ENCODE assay signal across 8 cellular contexts in genomic region chr12:4270016-4270669, GRCh38. TPM values are rescaled to one million over a fixed set of nuclear protein-coding genes. Genes with fewer than 3 reads are reported as not detected.
DNase-seq lines count a peak whose midpoint lies in the region; ATAC-seq and TF ChIP-seq lines count a peak whose summit lies in the region.

No MANE protein-coding gene starts in this region.

- H3K9me3 ChIP-seq in heart left ventricle (no peaks in the 10 kb centered on the region), vagina (no peaks in the 10 kb centered on the region)

- H3K4me1 ChIP-seq in heart left ventricle = peaks cover 0 to 52% (median 32%) of the 10 kb centered on the region in 12 donors
- H3K4me1 ChIP-seq in vagina = peaks cover 33% of the 10 kb centered on the region

- ATAC-seq in heart left ventricle (no peak), Right ventricle myocardium superior (ENCODE audit: poor library complexity) (no peak)
- no peak for ATAC-seq in natural killer cell treated with Interleukin-12 subunit alpha and Interleukin-12 subunit beta and Interleukin-15 and Interleukin-18, amount 100 ng/mL, for 72 hours

- TF ChIP-seq CTCF in heart left ventricle (IDR thresholded peaks at IDR 0.05) (no peak), choroid plexus epithelial cell (conservative IDR thresholded peaks at IDR 0.05; ENCODE audit: low read depth, low read length) (no peak), vagina (IDR thresholded peaks at IDR 0.05) (no peak)

- H3K4me3 Mint-ChIP-seq in natural killer cell treated with Interleukin-12 subunit alpha and Interleukin-12 subunit beta and Interleukin-15 and Interleukin-18, amount 100 ng/mL, for 72 hours = peak overlapping the region; percentile 99

- peaks cover 5% of the 10 kb centered on the region for H3K36me3 Mint-ChIP-seq in natural killer cell treated with Interleukin-12 subunit alpha and Interleukin-12 subunit beta and Interleukin-15 and Interleukin-18, amount 100 ng/mL, for 72 hours

- peaks cover 30 to 31% of the 10 kb centered on the region in 2 donors for H3K4me1 Mint-ChIP-seq in natural killer cell treated with Interleukin-12 subunit alpha and Interleukin-12 subunit beta and Interleukin-15 and Interleukin-18, amount 100 ng/mL, for 72 hours (ENCODE audit: low read depth in 2 of 2)

- H3K36me3 ChIP-seq in heart left ventricle (no peaks in the 10 kb centered on the region), vagina (no peaks in the 10 kb centered on the region)

- intact Hi-C loops in heart left ventricle (cut with DNase I) (loop anchor here in 3 of 10 donors (5.0 to 10.0 kb wide), 2 partner anchors 235 to 398 kb away; partner anchors contain the start of gene PARP11 (in 1 of the 3)), Right ventricle myocardium superior (cut with DNase I) (loop anchor here (10.0 kb wide), 2 partner anchors 165 to 235 kb away; no protein-coding TSS in a partner anchor), vagina (cut with DNase I) (no loop called here)

- peaks cover 2 to 6% of the 10 kb centered on the region in 2 donors for H3K27me3 Mint-ChIP-seq in natural killer cell treated with Interleukin-12 subunit alpha and Interleukin-12 subunit beta and Interleukin-15 and Interleukin-18, amount 100 ng/mL, for 72 hours

- peak overlapping the region; percentile 93 to 94 for H3K27ac Mint-ChIP-seq in natural killer cell treated with Interleukin-12 subunit alpha and Interleukin-12 subunit beta and Interleukin-15 and Interleukin-18, amount 100 ng/mL, for 72 hours

- DNase-seq in heart left ventricle = peak in 1 of 5 donors; percentile 64
- no peak for DNase-seq in Right ventricle myocardium superior
- DNase-seq in choroid plexus epithelial cell (ENCODE audit: low read depth) = no peak
- DNase-seq in natural killer cell treated with Interleukin-12 subunit alpha and Interleukin-12 subunit beta and Interleukin-15 and Interleukin-18, amount 100 ng/mL, for 72 hours (ENCODE audit: low spot score) = peak; percentile 62
- peak in 1 of 2 donors; percentile 81 for DNase-seq in vagina (ENCODE audit: extremely low spot score in 2 of 2)
- no peak for DNase-seq in NCI-H1694 (lab: John Stamatoyannopoulos, UW)
- no peak for DNase-seq in MV-4-11 (lab: John Stamatoyannopoulos, UW)
- no peak for DNase-seq in LoVo (ENCODE audit: low spot score)

- H3K27ac ChIP-seq in heart left ventricle = peak overlapping the region in 11 of 12 donors; percentile 71 to 98 (median 92)
- peak overlapping the region; percentile 97 for H3K27ac ChIP-seq in vagina

- no peaks in the 10 kb centered on the region for H3K9me3 Mint-ChIP-seq in natural killer cell treated with Interleukin-12 subunit alpha and Interleukin-12 subunit beta and Interleukin-15 and Interleukin-18, amount 100 ng/mL, for 72 hours

- H3K4me3 ChIP-seq in heart left ventricle (peak overlapping the region; percentile 31 to 96 (median 88)), choroid plexus epithelial cell (ENCODE audit: low read depth, low read length) (peak overlapping the region; percentile 48), vagina (peak overlapping the region; percentile 50 to 80)

- TF ChIP-seq POLR2A in heart left ventricle (IDR thresholded peaks at IDR 0.05) = no peak
- TF ChIP-seq POLR2A in vagina (IDR thresholded peaks at IDR 0.05) = no peak

- H3K27me3 ChIP-seq in heart left ventricle (peaks cover 0 to 29% (median 5%) of the 10 kb centered on the region in 9 donors), vagina (no peaks in the 10 kb centered on the region)

- WGBS in heart left ventricle, 4 donors = 15 to 29% (median 24%) methylated on average over 31 of the region's 31 CpGs

RNA-seq across cellular contexts. Expression of gene CCND2, which starts 3.4 kb away (rescaled TPM):
- total RNA-seq in heart left ventricle = 100 to 1,000 TPM; 157 to 620 (median 219) TPM
- polyA plus RNA-seq in heart left ventricle = 10 to 100 TPM; 48.0 to 49.4 TPM
- total RNA-seq in Right ventricle myocardium superior = 206 TPM
- 1,000 to 10,000 TPM in 1 of 2 donors, 100 to 1,000 TPM in 1; 942 to 1,190 TPM for total RNA-seq in natural killer cell treated with Interleukin-12 subunit alpha and Interleukin-12 subunit beta and Interleukin-15 and Interleukin-18, amount 100 ng/mL, for 72 hours
- total RNA-seq in vagina = 57.5 TPM

RNA-seq across cellular contexts. Expression of gene TIGAR, which starts 50.9 kb away (rescaled TPM):
- total RNA-seq in heart left ventricle (10 to 100 TPM in 6 of 9 donors, 1 to 10 TPM in 3; 6.4 to 16.4 (median 14.0) TPM), Right ventricle myocardium superior (13.6 TPM), vagina (0.98 TPM)
- polyA plus RNA-seq in heart left ventricle = 10 to 100 TPM in 1 of 2 donors, 1 to 10 TPM in 1; 3.6 to 10.2 TPM
- 10 to 100 TPM in 1 of 2 donors, 1 to 10 TPM in 1; 7.4 to 10.2 TPM for total RNA-seq in natural killer cell treated with Interleukin-12 subunit alpha and Interleukin-12 subunit beta and Interleukin-15 and Interleukin-18, amount 100 ng/mL, for 72 hours
